ENCODE assay signal across 1 cellular context in genomic region chr16:29974291-29975133, GRCh38.
TF ChIP-seq lines count a peak whose summit lies in the region.

No MANE protein-coding gene starts in this region.

TF ChIP-seq in K562, 482 proteins besides CTCF, POLR2A, EP300 and RAD21 (continued from another document and continues in another):
- TF ChIP-seq ARID4B (CRISPR knock-in tag; IDR thresholded peaks at IDR 0.05) = peak; percentile 56; the same call in 1 of the 2 replicates
- no peak for TF ChIP-seq ZNF354B (CRISPR knock-in tag; IDR thresholded peaks at IDR 0.05)
- no peak for TF ChIP-seq TAF1 (IDR thresholded peaks at IDR 0.05; ENCODE audit: control insufficient read depth, extremely low read depth, insufficient read depth, low read length, severe bottlenecking)
- TF ChIP-seq PTRF (tag; IDR thresholded peaks at IDR 0.05) = no peak
- no peak for TF ChIP-seq RBM14 (IDR thresholded peaks at IDR 0.05; ENCODE audit: borderline replicate concordance, insufficient read depth, low read depth, low read length)
- TF ChIP-seq ETS2 (tag; IDR thresholded peaks at IDR 0.05; ENCODE audit: borderline replicate concordance, poor library complexity, severe bottlenecking) = no peak
- peak; percentile 33; the same call in 1 of the 2 replicates for TF ChIP-seq PHB2 (IDR thresholded peaks at IDR 0.05; ENCODE audit: low read depth)
- no peak for TF ChIP-seq EZH2 (IDR thresholded peaks at IDR 0.05; ENCODE audit: borderline replicate concordance, low read depth, low read length)
- TF ChIP-seq SIN3A (IDR thresholded peaks at IDR 0.05; ENCODE audit: borderline replicate concordance in 2 of 2, control insufficient read depth in 1 of 2, low read depth in 2 of 2, low read length in 2 of 2) = 0 out of 4 replicates have a peak, but pooled peaks of 1 of the 2 experiments have one; percentile 30
- no peak for TF ChIP-seq ETS1 (conservative IDR thresholded peaks at IDR 0.05; ENCODE audit: control insufficient read depth, low read depth, low read length)
- no peak for TF ChIP-seq PML (IDR thresholded peaks at IDR 0.05; ENCODE audit: low read length)
- TF ChIP-seq ZNF655 (CRISPR knock-in tag; IDR thresholded peaks at IDR 0.05) = no peak
- no peak for TF ChIP-seq GTF2E2 (tag; IDR thresholded peaks at IDR 0.05)
- TF ChIP-seq SP1 (CRISPR knock-in tag; IDR thresholded peaks at IDR 0.05) = peak; percentile 20; the same call in 1 of the 2 replicates
- no peak for TF ChIP-seq ZBTB2 (IDR thresholded peaks at IDR 0.05)
- no peak for TF ChIP-seq JUND (IDR thresholded peaks at IDR 0.05; ENCODE audit: borderline replicate concordance, low read depth, low read length)
- TF ChIP-seq JUND (tag; IDR thresholded peaks at IDR 0.05; ENCODE audit: borderline replicate concordance, low read depth, low read length) = no peak
- no peak for TF ChIP-seq ZNF175 (CRISPR knock-in tag; IDR thresholded peaks at IDR 0.05; ENCODE audit: low read depth)
- TF ChIP-seq ZNF695 (CRISPR knock-in tag; IDR thresholded peaks at IDR 0.05) = no peak
- no peak for TF ChIP-seq SMARCB1 (IDR thresholded peaks at IDR 0.05; ENCODE audit: insufficient read length, low read depth)
- TF ChIP-seq GATAD2A (IDR thresholded peaks at IDR 0.05) = no peak
- no peak for TF ChIP-seq PBX2 (CRISPR knock-in tag; IDR thresholded peaks at IDR 0.05; ENCODE audit: low read depth)
- no peak for TF ChIP-seq PBX2 (tag; conservative IDR thresholded peaks at IDR 0.05; ENCODE audit: low read depth)
- TF ChIP-seq TBP (optimal IDR thresholded peaks at IDR 0.05; ENCODE audit: low read depth, low read length) = no peak
- TF ChIP-seq ZNF41 (CRISPR knock-in tag; conservative IDR thresholded peaks at IDR 0.05) = no peak
- no peak for TF ChIP-seq DNMT1 (IDR thresholded peaks at IDR 0.05)
- no peak for TF ChIP-seq FOXO4 (CRISPR knock-in tag; IDR thresholded peaks at IDR 0.05)
- TF ChIP-seq CHCHD3 (CRISPR knock-in tag; IDR thresholded peaks at IDR 0.05) = no peak
- TF ChIP-seq LEF1 (IDR thresholded peaks at IDR 0.05) = no peak
- TF ChIP-seq HDAC8 (tag; IDR thresholded peaks at IDR 0.05) = no peak
- no peak for TF ChIP-seq KLF10 (CRISPR knock-in tag; IDR thresholded peaks at IDR 0.05)
- no peak for TF ChIP-seq ZSCAN32 (CRISPR knock-in tag; IDR thresholded peaks at IDR 0.05)
- TF ChIP-seq FOXM1 (IDR thresholded peaks at IDR 0.05; ENCODE audit: low read depth) = no peak
- no peak for TF ChIP-seq FOXM1 (CRISPR knock-in tag; IDR thresholded peaks at IDR 0.05; ENCODE audit: low read depth)
- TF ChIP-seq NR2C2 (CRISPR knock-in tag; IDR thresholded peaks at IDR 0.05) = no peak; the same call in 1 of the 2 replicates
- 0 out of 2 replicates have a peak, but pooled peaks have one; percentile 30 for TF ChIP-seq NR2C2 (tag; IDR thresholded peaks at IDR 0.05)
- no peak for TF ChIP-seq SOX6 (IDR thresholded peaks at IDR 0.05)
- TF ChIP-seq SMARCC2 (IDR thresholded peaks at IDR 0.05; ENCODE audit: low read depth) = no peak
- TF ChIP-seq SRF (CRISPR knock-in tag; IDR thresholded peaks at IDR 0.05) = no peak
- TF ChIP-seq FOXK1 (CRISPR knock-in tag; IDR thresholded peaks at IDR 0.05; ENCODE audit: borderline replicate concordance) = peak; percentile 16; the same call in 1 of the 2 replicates
- no peak for TF ChIP-seq SETDB1 (IDR thresholded peaks at IDR 0.05; ENCODE audit: low read length)
- no peak for TF ChIP-seq NFYB (IDR thresholded peaks at IDR 0.05; ENCODE audit: extremely low read depth, insufficient read length)
- no peak for TF ChIP-seq ATF6 (CRISPR knock-in tag; IDR thresholded peaks at IDR 0.05)
- TF ChIP-seq CLOCK (CRISPR knock-in tag; IDR thresholded peaks at IDR 0.05; ENCODE audit: borderline replicate concordance) = no peak
- TF ChIP-seq ZNF584 (CRISPR knock-in tag; IDR thresholded peaks at IDR 0.05; ENCODE audit: low read depth) = no peak
- no peak for TF ChIP-seq ZNF184 (CRISPR knock-in tag; IDR thresholded peaks at IDR 0.05)
- no peak for TF ChIP-seq UBTF (IDR thresholded peaks at IDR 0.05; ENCODE audit: borderline replicate concordance in 1 of 2, low read depth in 2 of 2, low read length in 2 of 2)
